ENCODE assay signal across 10 cellular contexts in genomic region chr20:25081065-25081729, GRCh38. TPM values are rescaled to one million over a fixed set of nuclear protein-coding genes. Genes with fewer than 3 reads are reported as not detected.
A peak's percentile ranks its signal among the peaks of the same experiment; 100 is the strongest.
DNase-seq lines count a peak whose midpoint lies in the region; ATAC-seq, FAIRE-seq and TF ChIP-seq lines count a peak whose summit lies in the region.
"Had no signal": no experiment of that assay in that cellular context is flagged by ENCODE, and none has a peak within 500 bp of the region (broad histone marks: within the 10 kb centered on the region; RNA-seq: fewer than 3 reads in every experiment).

No MANE protein-coding gene starts in this region.

- no peak for FAIRE-seq in endothelial cell of umbilical vein (lab: Jason Lieb, UNC)
- FAIRE-seq in GM19239 (lab: Jason Lieb, UNC), result no peak
- FAIRE-seq: G401.6 had no signal

- H3K9me3 ChIP-seq in RWPE2 (ENCODE audit: severe bottlenecking) (no peaks in the 10 kb centered on the region), endothelial cell of umbilical vein (replicated peaks; ENCODE audit: control insufficient read depth, insufficient read depth, low read length) (no peaks in the 10 kb centered on the region)

- DNase-seq in ELF-1 (ENCODE audit: low read depth, low spot score), result peak; percentile 87
- peak; percentile 67 for DNase-seq in RWPE2 (ENCODE audit: low spot score)
- no peak for DNase-seq in endothelial cell of umbilical vein (ENCODE audit: low read depth, low spot score)
- peak; percentile 64 for DNase-seq in neural crest cell (ENCODE audit: low read depth, low spot score)
- no peak for DNase-seq in GM19239 (ENCODE audit: insufficient read length, low spot score)
- DNase-seq in NCI-H1694 treated with DMSO at 0.1 percent for 48 hours (lab: John Stamatoyannopoulos, UW), result no peak
- DNase-seq in GOT3 (lab: John Stamatoyannopoulos, UW), result no peak
- DNase-seq: NCI-H2029 treated with DMSO at 0.1 percent for 48 hours had no signal

- H3K9me3 Mint-ChIP-seq in neural crest cell, result no peaks in the 10 kb centered on the region

- H3K4me1 ChIP-seq in RWPE2 (ENCODE audit: insufficient read depth, poor library complexity, severe bottlenecking), result no peaks in the 10 kb centered on the region
- H3K4me1 ChIP-seq in endothelial cell of umbilical vein (ENCODE audit: control insufficient read depth, extremely low read depth, insufficient read depth, low read length), result no peaks in the 10 kb centered on the region

- ATAC-seq in RWPE2 (ENCODE audit: low read depth) (no peak), HG03159 (IDR thresholded peaks at IDR 0.05; ENCODE audit: unreplicated experiment) (no peak)

- peaks cover 96% of the 10 kb centered on the region for H3K27me3 Mint-ChIP-seq in neural crest cell (ENCODE audit: low read depth)

- H3K27me3 ChIP-seq in RWPE2 (ENCODE audit: insufficient read depth, poor library complexity, severe bottlenecking) (peaks cover 93% of the 10 kb centered on the region), endothelial cell of umbilical vein (ENCODE audit: control insufficient read depth in 2 of 2, insufficient read depth in 2 of 2, low read length in 2 of 2) (peaks cover 73 to 91% of the 10 kb centered on the region in 2 experiments)

- H3K27ac ChIP-seq in RWPE2 (ENCODE audit: poor library complexity, severe bottlenecking) (no peak overlapping the region), endothelial cell of umbilical vein (ENCODE audit: insufficient read depth, low read depth, low read length) (no peak overlapping the region)

- H3K36me3 Mint-ChIP-seq in neural crest cell (ENCODE audit: low read depth), result no peaks in the 10 kb centered on the region

- no peak overlapping the region for H3K4me2 ChIP-seq in endothelial cell of umbilical vein (ENCODE audit: insufficient read depth, low read length)

- no peaks in the 10 kb centered on the region for H3K79me2 ChIP-seq in endothelial cell of umbilical vein (ENCODE audit: control insufficient read depth, insufficient read depth, low read length)

- dilution Hi-C loops in endothelial cell of umbilical vein (cut with MboI; ENCODE audit: extremely low pct_ligation_motif_present, low sequenced_read_pairs), result no loop called here

- POLR2A ChIA-PET in endothelial cell of umbilical vein (lab: Charles Lee), result interaction anchor here (0.6 kb wide), 1 partner anchor 310 kb away, joined by 3 read pairs; the partner anchor contains the start of gene ABHD12

- H3K4me3 Mint-ChIP-seq in neural crest cell, result no peak overlapping the region

- no peak overlapping the region for H3K9ac ChIP-seq in endothelial cell of umbilical vein (replicated peaks; ENCODE audit: extremely low read depth, insufficient read depth, low read length)

- H2AFZ ChIP-seq in endothelial cell of umbilical vein (ENCODE audit: low read depth, low read length), result no peak overlapping the region

- TF ChIP-seq CTCF in RWPE2 (IDR thresholded peaks at IDR 0.05; ENCODE audit: poor library complexity, severe bottlenecking), result peak; percentile 11
- TF ChIP-seq CTCF in endothelial cell of umbilical vein (IDR thresholded peaks at IDR 0.05; ENCODE audit: extremely low read depth in 1 of 2, insufficient read depth in 1 of 2, low read depth in 1 of 2, low read length in 2 of 2), result no peak
- TF ChIP-seq CTCF in neural crest cell (conservative IDR thresholded peaks at IDR 0.05), result peak; percentile 33

- no peak overlapping the region for H3K27ac Mint-ChIP-seq in neural crest cell (ENCODE audit: unreplicated experiment)

- CTCF ChIA-PET in endothelial cell of umbilical vein (lab: Charles Lee), result no interaction called here

- H3K36me3 ChIP-seq in RWPE2 (ENCODE audit: low read depth), result no peaks in the 10 kb centered on the region
- H3K36me3 ChIP-seq in endothelial cell of umbilical vein (ENCODE audit: control insufficient read depth in 2 of 2, extremely low read depth in 1 of 2, insufficient read depth in 2 of 2, low read length in 2 of 2), result no peaks in the 10 kb centered on the region

- no TSS peak for BruUV-seq in endothelial cell of umbilical vein (replicated peaks; lab: Mats Ljungman, UMichigan)

- TF ChIP-seq POLR2A in endothelial cell of umbilical vein (IDR thresholded peaks at IDR 0.05; ENCODE audit: low read depth, low read length), result no peak

- intact Hi-C loops in endothelial cell of umbilical vein (cut with micrococcal nuclease), result no loop called here

- peaks cover 12% of the 10 kb centered on the region for H3K4me1 Mint-ChIP-seq in neural crest cell

- no peaks in the 10 kb centered on the region for H3K9me1 ChIP-seq in endothelial cell of umbilical vein (replicated peaks; ENCODE audit: control insufficient read depth, extremely low read depth, insufficient read depth, low read length)

- H3K4me3 ChIP-seq in RWPE2 (ENCODE audit: severe bottlenecking), result no peak overlapping the region
- H3K4me3 ChIP-seq in endothelial cell of umbilical vein (replicated peaks in 1 of 3; ENCODE audit: insufficient read depth in 1 of 3, low read depth in 1 of 3, low read length in 3 of 3), result no peak overlapping the region

- H4K20me1 ChIP-seq in endothelial cell of umbilical vein (replicated peaks; ENCODE audit: control insufficient read depth, extremely low read depth, insufficient read depth, low read length), result no peaks in the 10 kb centered on the region

TF ChIP-seq in endothelial cell of umbilical vein, 7 proteins besides CTCF, POLR2A, EP300 and RAD21:
- TF ChIP-seq MAX (IDR thresholded peaks at IDR 0.05; ENCODE audit: insufficient read depth, insufficient read length) (no peak), FOS (IDR thresholded peaks at IDR 0.05; ENCODE audit: borderline replicate concordance, insufficient read depth, low read length) (no peak), EZH2 (IDR thresholded peaks at IDR 0.05; ENCODE audit: borderline replicate concordance, low read depth, low read length, severe bottlenecking) (peak; percentile 86), GATA2 (IDR thresholded peaks at IDR 0.05; ENCODE audit: insufficient read depth, insufficient read length, low read depth, low read length) (no peak), JUN (IDR thresholded peaks at IDR 0.05; ENCODE audit: borderline replicate concordance, insufficient read depth, insufficient read length, low read depth) (no peak), MYC (IDR thresholded peaks at IDR 0.05; ENCODE audit: low read depth, low read length) (no peak), POLR2AphosphoS5 (IDR thresholded peaks at IDR 0.05; ENCODE audit: insufficient read depth, low read depth, low read length) (no peak)

RNA-seq across cellular contexts. Expression of gene VSX1, which starts 0.7 kb away (rescaled TPM):
- total RNA-seq in endothelial cell of umbilical vein (not detected in 2 replicates), neural crest cell (3.8 and 4.2 TPM in 2 replicates)
- not detected in 2 replicates for polyA plus RNA-seq in endothelial cell of umbilical vein
- not detected in 2 replicates for polyA plus RNA-seq in endothelial cell of umbilical vein (2011; cell fraction: cytosol; rRNA removed)
- polyA plus RNA-seq in endothelial cell of umbilical vein (2011; cell fraction: nucleus; rRNA removed), result not detected in 2 replicates
- polyA plus RNA-seq in endothelial cell of umbilical vein (2012), result not detected in 2 replicates
- polyA minus RNA-seq in endothelial cell of umbilical vein, result not detected in 2 replicates
- not detected for polyA minus RNA-seq in endothelial cell of umbilical vein (2011; cell fraction: cytosol; rRNA and poly(A)+ RNA removed)
- not detected in 2 replicates for polyA minus RNA-seq in endothelial cell of umbilical vein (2011; cell fraction: nucleus; rRNA and poly(A)+ RNA removed)

RNA-seq across cellular contexts. Expression of gene ACSS1, which starts 23.3 kb away (rescaled TPM):
- total RNA-seq in endothelial cell of umbilical vein (8.0 and 17.9 TPM in 2 replicates), neural crest cell (13.1 and 14.0 TPM in 2 replicates)
- 6.0 and 6.2 TPM in 2 replicates for polyA plus RNA-seq in endothelial cell of umbilical vein
- 3.9 TPM in 2 replicates for polyA plus RNA-seq in endothelial cell of umbilical vein (2011; cell fraction: cytosol; rRNA removed)
- polyA plus RNA-seq in endothelial cell of umbilical vein (2011; cell fraction: nucleus; rRNA removed), result 13.4 and 15.5 TPM in 2 replicates
- polyA plus RNA-seq in endothelial cell of umbilical vein (2012), result 3.7 and 4.0 TPM in 2 replicates
- polyA minus RNA-seq in endothelial cell of umbilical vein, result 9.6 and 10.8 TPM in 2 replicates
- not detected for polyA minus RNA-seq in endothelial cell of umbilical vein (2011; cell fraction: cytosol; rRNA and poly(A)+ RNA removed)
- polyA minus RNA-seq in endothelial cell of umbilical vein (2011; cell fraction: nucleus; rRNA and poly(A)+ RNA removed), result 3.6 and 4.4 TPM in 2 replicates

Comparison
In these comparisons a context has a peak if more than half of its experiments do, and no peak if none do; other contexts are left out.
1. DNase-seq: peak in ELF-1 (single experiment), RWPE2 (single experiment) and neural crest cell (single experiment); none in endothelial cell of umbilical vein (single experiment), GM19239 (single experiment), NCI-H1694 treated with DMSO at 0.1 percent for 48 hours (single experiment) and GOT3 (single experiment).
2. CTCF ChIP-seq: peak in RWPE2 (single experiment) and neural crest cell (single experiment); none in endothelial cell of umbilical vein (0 of 2).